1 cellular context compared by ENCODE assay signal in genomic region chr9:129174102-129174723, GRCh38.
A peak's percentile ranks its signal among the peaks of the same experiment; 100 is the strongest.
TF ChIP-seq lines count a peak whose summit lies in the region.

No MANE protein-coding gene starts in this region.

TF ChIP-seq in K562, 482 proteins besides CTCF, POLR2A, EP300 and RAD21 (continued from another document and continues in another):
- TF ChIP-seq CHD4 (IDR thresholded peaks at IDR 0.05; ENCODE audit: insufficient read depth, insufficient replicate concordance, low read depth, low read length, poor library complexity, severe bottlenecking) = peak; percentile 89
- TF ChIP-seq ZBTB11 (CRISPR knock-in tag; IDR thresholded peaks at IDR 0.05) = peak in 1 of 3 experiments; percentile 50; a peak in 2 of 6 replicates
- TF ChIP-seq ESRRA (IDR thresholded peaks at IDR 0.05; ENCODE audit: borderline replicate concordance, low read depth) = peak; percentile 62; the same call in 1 of the 2 replicates
- TF ChIP-seq ZBTB7A (IDR thresholded peaks at IDR 0.05; ENCODE audit: borderline replicate concordance, control insufficient read depth, low read depth, low read length) = peak; percentile 78
- TF ChIP-seq E2F6 (IDR thresholded peaks at IDR 0.05; ENCODE audit: borderline replicate concordance in 1 of 2, extremely low read depth in 1 of 2, insufficient read depth in 1 of 2, insufficient read length in 1 of 2, low read depth in 1 of 2, low read length in 1 of 2, poor library complexity in 1 of 2, severe bottlenecking in 1 of 2) = peak in 1 of 2 experiments; percentile 57
- TF ChIP-seq JUNB (CRISPR knock-in tag; conservative IDR thresholded peaks at IDR 0.05) = no peak
- no peak for TF ChIP-seq SLC30A9 (CRISPR knock-in tag; IDR thresholded peaks at IDR 0.05)
- TF ChIP-seq, protein P1, sequence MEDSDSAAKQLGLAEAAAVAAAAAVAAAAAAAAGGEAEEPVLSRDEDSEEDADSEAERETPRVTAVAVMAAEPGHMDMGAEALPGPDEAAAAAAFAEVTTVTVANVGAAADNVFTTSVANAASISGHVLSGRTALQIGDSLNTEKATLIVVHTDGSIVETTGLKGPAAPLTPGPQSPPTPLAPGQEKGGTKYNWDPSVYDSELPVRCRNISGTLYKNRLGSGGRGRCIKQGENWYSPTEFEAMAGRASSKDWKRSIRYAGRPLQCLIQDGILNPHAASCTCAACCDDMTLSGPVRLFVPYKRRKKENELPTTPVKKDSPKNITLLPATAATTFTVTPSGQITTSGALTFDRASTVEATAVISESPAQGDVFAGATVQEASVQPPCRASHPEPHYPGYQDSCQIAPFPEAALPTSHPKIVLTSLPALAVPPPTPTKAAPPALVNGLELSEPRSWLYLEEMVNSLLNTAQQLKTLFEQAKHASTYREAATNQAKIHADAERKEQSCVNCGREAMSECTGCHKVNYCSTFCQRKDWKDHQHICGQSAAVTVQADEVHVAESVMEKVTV (CRISPR knock-in tag; IDR thresholded peaks at IDR 0.05) = peak; percentile 76
- TF ChIP-seq ZBTB1 (CRISPR knock-in tag; IDR thresholded peaks at IDR 0.05; ENCODE audit: borderline replicate concordance, low read depth) = peak; percentile 86; the same call in 1 of the 2 replicates
- 0 out of 2 replicates have a peak, but pooled peaks have one; percentile 36 for TF ChIP-seq NFIC (IDR thresholded peaks at IDR 0.05)
- TF ChIP-seq STAG1 (CRISPR knock-in tag; IDR thresholded peaks at IDR 0.05; ENCODE audit: borderline replicate concordance) = peak; percentile 69
- peak; percentile 60; the same call in 1 of the 2 replicates for TF ChIP-seq ARID2 (IDR thresholded peaks at IDR 0.05)
- peak in 1 of 2 experiments; percentile 81; a peak in 3 of 4 replicates for TF ChIP-seq MAZ (CRISPR knock-in tag; conservative IDR thresholded peaks at IDR 0.05 in 1 of 2, IDR thresholded peaks at IDR 0.05 in 1 of 2)
- 0 out of 2 replicates have a peak, but pooled peaks have one; percentile 16 for TF ChIP-seq NFRKB (IDR thresholded peaks at IDR 0.05; ENCODE audit: low read depth)
- no peak for TF ChIP-seq ILF3 (IDR thresholded peaks at IDR 0.05; ENCODE audit: borderline replicate concordance)
- no peak for TF ChIP-seq RFX7 (CRISPR knock-in tag; IDR thresholded peaks at IDR 0.05)
- peak; percentile 47 for TF ChIP-seq JUND (IDR thresholded peaks at IDR 0.05; ENCODE audit: borderline replicate concordance, low read depth, low read length)
- no peak for TF ChIP-seq JUND (tag; IDR thresholded peaks at IDR 0.05; ENCODE audit: borderline replicate concordance, low read depth, low read length)
- TF ChIP-seq SP1 (CRISPR knock-in tag; IDR thresholded peaks at IDR 0.05) = peak; percentile 88
- TF ChIP-seq ZNF23 (CRISPR knock-in tag; IDR thresholded peaks at IDR 0.05) = no peak
- peak; percentile 71 for TF ChIP-seq CC2D1A (IDR thresholded peaks at IDR 0.05)
- TF ChIP-seq, protein P2, sequence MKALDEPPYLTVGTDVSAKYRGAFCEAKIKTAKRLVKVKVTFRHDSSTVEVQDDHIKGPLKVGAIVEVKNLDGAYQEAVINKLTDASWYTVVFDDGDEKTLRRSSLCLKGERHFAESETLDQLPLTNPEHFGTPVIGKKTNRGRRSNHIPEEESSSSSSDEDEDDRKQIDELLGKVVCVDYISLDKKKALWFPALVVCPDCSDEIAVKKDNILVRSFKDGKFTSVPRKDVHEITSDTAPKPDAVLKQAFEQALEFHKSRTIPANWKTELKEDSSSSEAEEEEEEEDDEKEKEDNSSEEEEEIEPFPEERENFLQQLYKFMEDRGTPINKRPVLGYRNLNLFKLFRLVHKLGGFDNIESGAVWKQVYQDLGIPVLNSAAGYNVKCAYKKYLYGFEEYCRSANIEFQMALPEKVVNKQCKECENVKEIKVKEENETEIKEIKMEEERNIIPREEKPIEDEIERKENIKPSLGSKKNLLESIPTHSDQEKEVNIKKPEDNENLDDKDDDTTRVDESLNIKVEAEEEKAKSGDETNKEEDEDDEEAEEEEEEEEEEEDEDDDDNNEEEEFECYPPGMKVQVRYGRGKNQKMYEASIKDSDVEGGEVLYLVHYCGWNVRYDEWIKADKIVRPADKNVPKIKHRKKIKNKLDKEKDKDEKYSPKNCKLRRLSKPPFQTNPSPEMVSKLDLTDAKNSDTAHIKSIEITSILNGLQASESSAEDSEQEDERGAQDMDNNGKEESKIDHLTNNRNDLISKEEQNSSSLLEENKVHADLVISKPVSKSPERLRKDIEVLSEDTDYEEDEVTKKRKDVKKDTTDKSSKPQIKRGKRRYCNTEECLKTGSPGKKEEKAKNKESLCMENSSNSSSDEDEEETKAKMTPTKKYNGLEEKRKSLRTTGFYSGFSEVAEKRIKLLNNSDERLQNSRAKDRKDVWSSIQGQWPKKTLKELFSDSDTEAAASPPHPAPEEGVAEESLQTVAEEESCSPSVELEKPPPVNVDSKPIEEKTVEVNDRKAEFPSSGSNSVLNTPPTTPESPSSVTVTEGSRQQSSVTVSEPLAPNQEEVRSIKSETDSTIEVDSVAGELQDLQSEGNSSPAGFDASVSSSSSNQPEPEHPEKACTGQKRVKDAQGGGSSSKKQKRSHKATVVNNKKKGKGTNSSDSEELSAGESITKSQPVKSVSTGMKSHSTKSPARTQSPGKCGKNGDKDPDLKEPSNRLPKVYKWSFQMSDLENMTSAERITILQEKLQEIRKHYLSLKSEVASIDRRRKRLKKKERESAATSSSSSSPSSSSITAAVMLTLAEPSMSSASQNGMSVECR (CRISPR knock-in tag; IDR thresholded peaks at IDR 0.05) = 0 out of 2 replicates have a peak, but pooled peaks have one; percentile 50
- TF ChIP-seq RB1 (IDR thresholded peaks at IDR 0.05; ENCODE audit: low read depth) = peak; percentile 80
- TF ChIP-seq SMC3 (conservative IDR thresholded peaks at IDR 0.05; ENCODE audit: insufficient read depth, low read depth, low read length) = peak; percentile 89
- TF ChIP-seq L3MBTL2 (IDR thresholded peaks at IDR 0.05) = peak; percentile 73
- TF ChIP-seq SIRT6 (IDR thresholded peaks at IDR 0.05; ENCODE audit: low read depth, low read length) = no peak
- TF ChIP-seq CBX3 (IDR thresholded peaks at IDR 0.05; ENCODE audit: borderline replicate concordance in 1 of 2, low read length in 2 of 2) = peak in 1 of 2 experiments; percentile 70; a peak in 2 of 3 replicates
- TF ChIP-seq RBM14 (IDR thresholded peaks at IDR 0.05; ENCODE audit: borderline replicate concordance, insufficient read depth, low read depth, low read length) = no peak
- peak; percentile 82; the same call in 1 of the 2 replicates for TF ChIP-seq XRCC5 (IDR thresholded peaks at IDR 0.05; ENCODE audit: low read depth, low read length)
- TF ChIP-seq GATAD2A (IDR thresholded peaks at IDR 0.05) = peak; percentile 17
- peak; percentile 55; the same call in 1 of the 2 replicates for TF ChIP-seq CEBPG (CRISPR knock-in tag; IDR thresholded peaks at IDR 0.05)
- TF ChIP-seq CEBPG (tag; conservative IDR thresholded peaks at IDR 0.05 in 1 of 2, IDR thresholded peaks at IDR 0.05 in 1 of 2) = no peak
- TF ChIP-seq TEAD1 (CRISPR knock-in tag; IDR thresholded peaks at IDR 0.05) = peak in 1 of 2 experiments; percentile 37; a peak in 1 of 4 replicates
- TF ChIP-seq, protein P3, sequence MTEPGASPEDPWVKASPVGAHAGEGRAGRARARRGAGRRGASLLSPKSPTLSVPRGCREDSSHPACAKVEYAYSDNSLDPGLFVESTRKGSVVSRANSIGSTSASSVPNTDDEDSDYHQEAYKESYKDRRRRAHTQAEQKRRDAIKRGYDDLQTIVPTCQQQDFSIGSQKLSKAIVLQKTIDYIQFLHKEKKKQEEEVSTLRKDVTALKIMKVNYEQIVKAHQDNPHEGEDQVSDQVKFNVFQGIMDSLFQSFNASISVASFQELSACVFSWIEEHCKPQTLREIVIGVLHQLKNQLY (CRISPR knock-in tag; conservative IDR thresholded peaks at IDR 0.05) = peak in 1 of 2 experiments; percentile 70; a peak in 1 of 4 replicates
- TF ChIP-seq ZNF143 (CRISPR knock-in tag; IDR thresholded peaks at IDR 0.05) = peak; percentile 20; the same call in 1 of the 2 replicates
- 0 out of 2 replicates have a peak, but pooled peaks have one; percentile 38 for TF ChIP-seq MYC (IDR thresholded peaks at IDR 0.05; ENCODE audit: low read depth, low read length)
- no peak for TF ChIP-seq MYC (CRISPR knock-in tag; IDR thresholded peaks at IDR 0.05; ENCODE audit: borderline replicate concordance, low read depth)
- peak; percentile 60 for TF ChIP-seq MAX (CRISPR knock-in tag; IDR thresholded peaks at IDR 0.05)
- peak; percentile 66 for TF ChIP-seq BHLHE40 (IDR thresholded peaks at IDR 0.05; ENCODE audit: low read length)
- TF ChIP-seq CHD1 (IDR thresholded peaks at IDR 0.05; ENCODE audit: low read length) = peak; percentile 51
- TF ChIP-seq ZNF24 (IDR thresholded peaks at IDR 0.05) = peak; percentile 53; the same call in 1 of the 2 replicates
- TF ChIP-seq, protein P4, sequence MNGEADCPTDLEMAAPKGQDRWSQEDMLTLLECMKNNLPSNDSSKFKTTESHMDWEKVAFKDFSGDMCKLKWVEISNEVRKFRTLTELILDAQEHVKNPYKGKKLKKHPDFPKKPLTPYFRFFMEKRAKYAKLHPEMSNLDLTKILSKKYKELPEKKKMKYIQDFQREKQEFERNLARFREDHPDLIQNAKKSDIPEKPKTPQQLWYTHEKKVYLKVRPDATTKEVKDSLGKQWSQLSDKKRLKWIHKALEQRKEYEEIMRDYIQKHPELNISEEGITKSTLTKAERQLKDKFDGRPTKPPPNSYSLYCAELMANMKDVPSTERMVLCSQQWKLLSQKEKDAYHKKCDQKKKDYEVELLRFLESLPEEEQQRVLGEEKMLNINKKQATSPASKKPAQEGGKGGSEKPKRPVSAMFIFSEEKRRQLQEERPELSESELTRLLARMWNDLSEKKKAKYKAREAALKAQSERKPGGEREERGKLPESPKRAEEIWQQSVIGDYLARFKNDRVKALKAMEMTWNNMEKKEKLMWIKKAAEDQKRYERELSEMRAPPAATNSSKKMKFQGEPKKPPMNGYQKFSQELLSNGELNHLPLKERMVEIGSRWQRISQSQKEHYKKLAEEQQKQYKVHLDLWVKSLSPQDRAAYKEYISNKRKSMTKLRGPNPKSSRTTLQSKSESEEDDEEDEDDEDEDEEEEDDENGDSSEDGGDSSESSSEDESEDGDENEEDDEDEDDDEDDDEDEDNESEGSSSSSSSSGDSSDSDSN (IDR thresholded peaks at IDR 0.05; ENCODE audit: borderline replicate concordance in 1 of 2, low read depth in 2 of 2, low read length in 2 of 2) = no peak
- TF ChIP-seq NONO (IDR thresholded peaks at IDR 0.05; ENCODE audit: low read depth in 2 of 2, low read length in 1 of 2) = 0 out of 4 replicates have a peak, but pooled peaks of 1 of the 2 experiments have one; percentile 49
- TF ChIP-seq SAFB (IDR thresholded peaks at IDR 0.05; ENCODE audit: borderline replicate concordance, low read depth, low read length) = peak; percentile 89
- no peak for TF ChIP-seq ZNF764 (CRISPR knock-in tag; IDR thresholded peaks at IDR 0.05; ENCODE audit: low read depth)
- peak; percentile 40; the same call in 1 of the 2 replicates for TF ChIP-seq CXXC5 (CRISPR knock-in tag; IDR thresholded peaks at IDR 0.05)
- peak; percentile 53; the same call in 1 of the 2 replicates for TF ChIP-seq FOSL1 (tag; conservative IDR thresholded peaks at IDR 0.05)
- TF ChIP-seq SOX6 (IDR thresholded peaks at IDR 0.05) = peak; percentile 39; the same call in 1 of the 2 replicates
